ENCODE assay signal across 2 cellular contexts in the genomic region with DNA sequence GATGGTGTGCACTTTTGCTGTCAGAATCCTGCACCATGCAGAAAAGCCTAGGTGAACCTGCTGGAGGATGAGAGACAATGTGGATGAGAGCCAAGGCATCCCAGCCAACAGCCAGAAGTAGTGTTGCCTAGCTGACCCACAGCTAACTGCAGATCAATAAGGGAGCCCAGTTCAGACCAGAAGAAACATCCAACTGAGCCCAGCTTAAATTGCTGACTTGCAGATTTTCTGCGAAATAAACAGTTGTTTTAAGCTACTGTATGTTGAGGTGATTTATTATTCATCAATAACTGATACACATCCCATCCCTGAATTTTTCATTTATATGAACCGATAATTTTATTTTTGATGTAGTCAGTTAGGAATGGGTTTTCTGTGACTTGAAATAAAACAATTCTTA.
TF ChIP-seq lines count a peak whose summit lies in the region.

No MANE protein-coding gene starts in this region.

TF ChIP-seq in HepG2, 621 proteins besides CTCF, POLR2A, EP300 and RAD21:
- TF ChIP-seq ZNF331 (CRISPR knock-in tag; IDR thresholded peaks at IDR 0.05) (peak; percentile 93), MAFF (IDR thresholded peaks at IDR 0.05; ENCODE audit: low read depth, low read length) (peak; percentile 99), MAFG (CRISPR knock-in tag; IDR thresholded peaks at IDR 0.05) (peak; percentile 32; the same call in 1 of the 2 replicates), SRSF9 (IDR thresholded peaks at IDR 0.05; ENCODE audit: borderline replicate concordance, insufficient read depth, low read depth, low read length, poor library complexity, severe bottlenecking) (no peak), SOX13 (IDR thresholded peaks at IDR 0.05) (no peak), SOX13 (CRISPR knock-in tag; conservative IDR thresholded peaks at IDR 0.05 in 1 of 2, IDR thresholded peaks at IDR 0.05 in 1 of 2) (no peak), MAFK (conservative IDR thresholded peaks at IDR 0.05 in 1 of 2, IDR thresholded peaks at IDR 0.05 in 1 of 2; ENCODE audit: low read length in 2 of 2) (peak; percentile 99)

TF ChIP-seq in K562, 482 proteins besides CTCF, POLR2A, EP300 and RAD21:
- TF ChIP-seq ZNF23 (CRISPR knock-in tag; IDR thresholded peaks at IDR 0.05) (no peak), MAFG (tag; conservative IDR thresholded peaks at IDR 0.05) (peak; percentile 65), L3MBTL2 (IDR thresholded peaks at IDR 0.05) (no peak), CHCHD3 (CRISPR knock-in tag; IDR thresholded peaks at IDR 0.05) (no peak), RBM34 (IDR thresholded peaks at IDR 0.05; ENCODE audit: borderline replicate concordance, insufficient read depth, low read length) (no peak), MAFK (IDR thresholded peaks at IDR 0.05; ENCODE audit: low read length) (peak; percentile 86), MAFF (IDR thresholded peaks at IDR 0.05; ENCODE audit: low read length) (peak; percentile 84), C11orf30 (IDR thresholded peaks at IDR 0.05; ENCODE audit: low read depth) (peak; percentile 55), ZNF316 (IDR thresholded peaks at IDR 0.05) (peak; percentile 70)
TF ChIP-seq in K562: peak in this region for 5.
